ENCODE assay signal across 21 cellular contexts in genomic region chr4:142534994-142535393, GRCh38.
DNase-seq lines count a peak whose midpoint lies in the region; ATAC-seq, FAIRE-seq and TF ChIP-seq lines count a peak whose summit lies in the region.
"Had no signal": no experiment of that assay in that cellular context is flagged by ENCODE, and none has a peak within 500 bp of the region (broad histone marks: within the 10 kb centered on the region; RNA-seq: fewer than 3 reads in every experiment).

No MANE protein-coding gene starts in this region.

- H3K9me2 ChIP-seq in SK-N-SH = no peaks in the 10 kb centered on the region

- DNase-seq in SK-N-SH = no peak
- DNase-seq in mammary epithelial cell = peak; percentile 67
- DNase-seq in renal cortical epithelial cell (ENCODE audit: low read depth) = peak; percentile 14
- DNase-seq in head of caudate nucleus = no peak
- no peak for DNase-seq in nucleus accumbens (lab: John Stamatoyannopoulos, UW)
- no peak for DNase-seq in RCC 7860 (ENCODE audit: low spot score)
- DNase-seq: 8988T; activated B cell treated with CpG ODN at 0.5 μM for 24 hours; activated CD8-positive, alpha-beta memory T cell treated with anti-CD3 and anti-CD28 coated beads for 24 hours; DMS79; endodermal cell; left lung; mucosa of descending colon; NCI-H2029; NCI-H446 treated with DMSO at 0.1 percent for 48 hours; SHP77; T-helper 17 cell had no signal

- H3K36me3 ChIP-seq in SK-N-SH (replicated peaks in 1 of 2; ENCODE audit: control insufficient read depth in 1 of 2, insufficient read depth in 2 of 2, low read length in 1 of 2) (no peaks in the 10 kb centered on the region), HEK293 (ENCODE audit: control insufficient read depth in 2 of 2, insufficient read depth in 1 of 2, low read length in 2 of 2) (no peaks in the 10 kb centered on the region), mammary epithelial cell (ENCODE audit: insufficient read depth, low read length) (no peaks in the 10 kb centered on the region)
- H3K36me3 ChIP-seq: left lung had no signal

- no peaks in the 10 kb centered on the region for H3K79me2 ChIP-seq in SK-N-SH (ENCODE audit: insufficient read depth)
- no peaks in the 10 kb centered on the region for H3K79me2 ChIP-seq in mammary epithelial cell (ENCODE audit: insufficient read depth, low read length)

- POLR2A ChIA-PET in SK-N-SH (lab: Yijun Ruan, JAX) (no interaction called here), HEK293 (lab: Yijun Ruan, JAX) (no interaction called here)

- CTCF ChIA-PET in SK-N-SH (lab: Yijun Ruan, JAX) (no interaction called here), HEK293 (lab: Yijun Ruan, JAX) (no interaction called here), mammary epithelial cell (lab: Charles Lee; ENCODE audit: low non-redundant PET) (no interaction called here)

- H3K9me3 ChIP-seq in SK-N-SH (no peaks in the 10 kb centered on the region; the same call in 1 of the 2 replicates), HEK293 (ENCODE audit: control insufficient read depth, insufficient read depth, low read depth, low read length) (no peaks in the 10 kb centered on the region), mammary epithelial cell (replicated peaks; ENCODE audit: insufficient read depth, low read length) (no peaks in the 10 kb centered on the region)
- H3K9me3 ChIP-seq: left lung, mucosa of descending colon had no signal

- no TSS peak for BruUV-seq in mammary epithelial cell (replicated peaks; lab: Mats Ljungman, UMichigan)

- WGBS in SK-N-SH (ENCODE audit: low lambda C conversion rate) = 82% methylated on average over 1 of the region's 1 CpG
- 91% methylated on average over 1 of the region's 1 CpG for WGBS in mammary epithelial cell (ENCODE audit: low coverage, missing lambda C conversion rate)

- TF ChIP-seq CTCF in SK-N-SH (IDR thresholded peaks at IDR 0.05) (no peak), HEK293 (tag by site-specific recombination; IDR thresholded peaks at IDR 0.05) (no peak), mammary epithelial cell (conservative IDR thresholded peaks at IDR 0.05 in 1 of 2, IDR thresholded peaks at IDR 0.05 in 1 of 2; ENCODE audit: extremely low read depth in 1 of 2, insufficient read depth in 1 of 2, low read depth in 1 of 2, low read length in 2 of 2) (no peak)

- no peaks in the 10 kb centered on the region for H3F3A ChIP-seq in SK-N-SH (replicated peaks; ENCODE audit: insufficient read depth)

- no peak overlapping the region for H3K4me3 ChIP-seq in SK-N-SH (ENCODE audit: low read depth in 2 of 2, low read length in 1 of 2)
- no peak overlapping the region for H3K4me3 ChIP-seq in HEK293 (ENCODE audit: low read depth, low read length)
- no peak overlapping the region for H3K4me3 ChIP-seq in mammary epithelial cell (replicated peaks in 1 of 3; ENCODE audit: insufficient read depth in 1 of 3, low read depth in 2 of 3, low read length in 3 of 3)
- H3K4me3 ChIP-seq: GM23338, left lung, mucosa of descending colon had no signal

- intact Hi-C loops in mammary epithelial cell (cut with micrococcal nuclease) (no loop called here), head of caudate nucleus (cut with DNase I) (no loop called here)

- H2AFZ ChIP-seq in SK-N-SH (ENCODE audit: low read depth) (no peak overlapping the region), mammary epithelial cell (ENCODE audit: low read depth, low read length) (no peak overlapping the region)
- H2AFZ ChIP-seq: GM23338 had no signal

- no peak for TF ChIP-seq EP300 in SK-N-SH (IDR thresholded peaks at IDR 0.05; ENCODE audit: borderline replicate concordance in 1 of 2, low read depth in 1 of 2, low read length in 1 of 2)

- H3K9ac ChIP-seq in SK-N-SH = no peak overlapping the region
- H3K9ac ChIP-seq in mammary epithelial cell (ENCODE audit: insufficient read depth, low read length) = no peak overlapping the region

- no peak for FAIRE-seq in RCC 7860 (lab: Jason Lieb, UNC)
- FAIRE-seq: GM18507 had no signal

- H3K27ac ChIP-seq in SK-N-SH (ENCODE audit: low read depth in 2 of 2, low read length in 1 of 2) (no peak overlapping the region), HEK293 (ENCODE audit: extremely low read depth, low read depth, low read length) (no peak overlapping the region), mammary epithelial cell (ENCODE audit: insufficient read depth, low read depth, low read length) (no peak overlapping the region)
- H3K27ac ChIP-seq: left lung had no signal

- no peaks in the 10 kb centered on the region for H3K27me3 ChIP-seq in SK-N-SH (ENCODE audit: insufficient read depth)
- H3K27me3 ChIP-seq in mammary epithelial cell (ENCODE audit: insufficient read depth, low read length) = no peaks in the 10 kb centered on the region
- H3K27me3 ChIP-seq: left lung had no signal

- ATAC-seq in SK-N-SH treated with all-trans-retinoic acid at 6 μM for 48 hours = no peak
- ATAC-seq: GM23338, left lung, mucosa of descending colon, T-helper 17 cell had no signal

- H4K20me1 ChIP-seq in SK-N-SH (ENCODE audit: insufficient read depth) (no peaks in the 10 kb centered on the region), mammary epithelial cell (ENCODE audit: insufficient read depth, low read length) (no peaks in the 10 kb centered on the region)

- TF ChIP-seq RAD21 in SK-N-SH (IDR thresholded peaks at IDR 0.05; ENCODE audit: low read length) = no peak

- dilution Hi-C loops in mammary epithelial cell (cut with HindIII; ENCODE audit: low sequenced_read_pairs) = no loop called here

- H3K4me1 ChIP-seq in SK-N-SH (ENCODE audit: control insufficient read depth in 1 of 2, insufficient read depth in 2 of 2, low read depth in 1 of 2, low read length in 1 of 2) (peaks cover 0 to 3% of the 10 kb centered on the region in 2 experiments; a peak in 1 of 4 replicates), HEK293 (ENCODE audit: control insufficient read depth, insufficient read depth, low read length) (no peaks in the 10 kb centered on the region), mammary epithelial cell (ENCODE audit: insufficient read depth, low read length) (peaks cover 4% of the 10 kb centered on the region)
- H3K4me1 ChIP-seq: left lung had no signal

- in situ Hi-C loops in mammary epithelial cell (cut with MboI; ENCODE audit: low sequenced_read_pairs in 2 of 2) = no loop called here

- H3K4me2 ChIP-seq in SK-N-SH = no peak overlapping the region
- no peak overlapping the region for H3K4me2 ChIP-seq in mammary epithelial cell (ENCODE audit: insufficient read depth, low read depth, low read length)
- H3K4me2 ChIP-seq: GM23338 had no signal

TF ChIP-seq in SK-N-SH, 30 proteins besides CTCF, POLR2A, EP300 and RAD21:
- TF ChIP-seq SIN3A (IDR thresholded peaks at IDR 0.05; ENCODE audit: borderline replicate concordance, low read depth, low read length) (no peak), FOSL2 (IDR thresholded peaks at IDR 0.05; ENCODE audit: borderline replicate concordance, low read depth) (peak; percentile 25; the same call in 1 of the 2 replicates)
TF ChIP-seq in SK-N-SH: peak in this region for 1.

TF ChIP-seq in SK-N-SH treated with all-trans-retinoic acid at 6 μM for 48 hours, 23 proteins besides CTCF, POLR2A, EP300 and RAD21:
- no peak for TF ChIP-seq SNAI2 (CRISPR knock-in tag; IDR thresholded peaks at IDR 0.05)

TF ChIP-seq in HEK293, 187 proteins besides CTCF, POLR2A, EP300 and RAD21:
- TF ChIP-seq ZNF214 (tag by site-specific recombination; IDR thresholded peaks at IDR 0.05; ENCODE audit: borderline replicate concordance) (peak; percentile 31; the same call in 1 of the 2 replicates), SP3 (tag by site-specific recombination; IDR thresholded peaks at IDR 0.05) (no peak), ZNF335 (tag by site-specific recombination; conservative IDR thresholded peaks at IDR 0.05) (no peak), ZNF26 (tag by site-specific recombination; IDR thresholded peaks at IDR 0.05) (no peak), ZNF596 (tag by site-specific recombination; IDR thresholded peaks at IDR 0.05) (no peak)
- TF ChIP-seq, protein P1, sequence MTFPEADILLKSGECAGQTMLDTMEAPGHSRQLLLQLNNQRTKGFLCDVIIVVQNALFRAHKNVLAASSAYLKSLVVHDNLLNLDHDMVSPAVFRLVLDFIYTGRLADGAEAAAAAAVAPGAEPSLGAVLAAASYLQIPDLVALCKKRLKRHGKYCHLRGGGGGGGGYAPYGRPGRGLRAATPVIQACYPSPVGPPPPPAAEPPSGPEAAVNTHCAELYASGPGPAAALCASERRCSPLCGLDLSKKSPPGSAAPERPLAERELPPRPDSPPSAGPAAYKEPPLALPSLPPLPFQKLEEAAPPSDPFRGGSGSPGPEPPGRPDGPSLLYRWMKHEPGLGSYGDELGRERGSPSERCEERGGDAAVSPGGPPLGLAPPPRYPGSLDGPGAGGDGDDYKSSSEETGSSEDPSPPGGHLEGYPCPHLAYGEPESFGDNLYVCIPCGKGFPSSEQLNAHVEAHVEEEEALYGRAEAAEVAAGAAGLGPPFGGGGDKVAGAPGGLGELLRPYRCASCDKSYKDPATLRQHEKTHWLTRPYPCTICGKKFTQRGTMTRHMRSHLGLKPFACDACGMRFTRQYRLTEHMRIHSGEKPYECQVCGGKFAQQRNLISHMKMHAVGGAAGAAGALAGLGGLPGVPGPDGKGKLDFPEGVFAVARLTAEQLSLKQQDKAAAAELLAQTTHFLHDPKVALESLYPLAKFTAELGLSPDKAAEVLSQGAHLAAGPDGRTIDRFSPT (tag by site-specific recombination; IDR thresholded peaks at IDR 0.05) = no peak

Comparison
In these comparisons a context has a peak if more than half of its experiments do, and no peak if none do; other contexts are left out.
1. DNase-seq: peak in mammary epithelial cell (single experiment) and renal cortical epithelial cell (single experiment); none in SK-N-SH (single experiment), head of caudate nucleus (0 of 42), nucleus accumbens (0 of 56) and RCC 7860 (single experiment).